ENCODE assay signal across 8 cellular contexts in the genomic region with DNA sequence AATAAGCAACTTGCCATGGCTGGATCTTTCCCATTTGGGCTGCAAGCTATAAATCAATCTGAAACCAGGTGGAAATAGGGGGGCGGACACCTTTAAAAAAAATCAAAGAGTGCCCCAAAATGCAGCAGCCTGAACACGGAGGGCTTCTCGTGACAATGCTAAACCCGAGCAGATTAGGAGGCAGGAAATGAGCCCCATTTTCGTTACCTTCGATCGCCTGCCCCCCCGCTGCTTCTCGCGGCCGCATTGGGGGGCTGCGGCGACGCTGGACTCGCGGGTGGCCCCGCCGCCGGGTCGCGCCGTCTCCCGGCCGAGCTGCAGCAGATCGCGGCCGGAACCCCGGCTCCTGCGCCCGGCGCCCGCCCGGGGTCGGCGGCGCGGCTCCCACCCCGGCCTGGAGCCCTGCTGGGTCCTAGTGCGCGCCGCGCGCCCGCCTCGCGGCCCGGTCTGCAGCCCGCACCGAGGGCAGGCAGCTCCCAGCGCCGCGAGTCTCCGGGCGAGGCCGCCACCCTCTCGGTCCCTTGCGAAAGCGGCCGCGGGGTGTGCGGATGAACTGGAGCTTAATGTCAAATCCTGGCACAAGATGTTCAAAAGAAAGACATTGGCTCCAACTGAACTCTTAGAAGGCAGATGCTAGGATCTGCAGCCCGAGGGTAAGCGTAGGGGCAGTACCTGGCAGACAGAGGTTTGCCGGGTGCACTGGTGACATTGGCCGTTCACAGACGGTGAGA.
DNase-seq lines count a peak whose midpoint lies in the region; ATAC-seq and TF ChIP-seq lines count a peak whose summit lies in the region.

No MANE protein-coding gene starts in this region.

- ATAC-seq in GM18519 (IDR thresholded peaks at IDR 0.05; ENCODE audit: low FRiP score, unreplicated experiment) (peak; percentile 50), HG02973 (IDR thresholded peaks at IDR 0.05; ENCODE audit: unreplicated experiment) (peak; percentile 48), left lung (peak; percentile 95)
- ATAC-seq in activated CD4-positive, alpha-beta T cell treated with anti-CD3 and anti-CD28 coated beads for 36 hours, result peak; percentile 38

- peaks cover 9% of the 10 kb centered on the region for H3K36me3 Mint-ChIP-seq in activated CD4-positive, alpha-beta T cell treated with anti-CD3 and anti-CD28 coated beads for 36 hours (ENCODE audit: low read depth)

- no peaks in the 10 kb centered on the region for H3K9me3 ChIP-seq in left lung

- peak overlapping the region; percentile 86 for H3K4me3 ChIP-seq in ACC112 (ENCODE audit: low read depth, low read length)
- H3K4me3 ChIP-seq in left lung, result peak overlapping the region; percentile 58 to 69

- CTCF ChIA-PET in activated CD4-positive, alpha-beta T cell treated with anti-CD3 and anti-CD28 coated beads for 36 hours (lab: Charles Lee), result interaction anchor here (0.7 to 1.0 kb wide), 3 partner anchors 13 to 189 kb away, joined by 3 to 4 read pairs (median 3); no protein-coding TSS in a partner anchor

- peaks cover 70% of the 10 kb centered on the region for H3K4me1 Mint-ChIP-seq in activated CD4-positive, alpha-beta T cell treated with anti-CD3 and anti-CD28 coated beads for 36 hours

- no peaks in the 10 kb centered on the region for H3K27me3 Mint-ChIP-seq in activated CD4-positive, alpha-beta T cell treated with anti-CD3 and anti-CD28 coated beads for 36 hours

- TF ChIP-seq CTCF in left lung (IDR thresholded peaks at IDR 0.05), result no peak

- H3K36me3 ChIP-seq in ACC112 (ENCODE audit: insufficient read depth, low read length), result no peaks in the 10 kb centered on the region
- H3K36me3 ChIP-seq in left lung, result no peaks in the 10 kb centered on the region

- no peaks in the 10 kb centered on the region for H3K9me3 Mint-ChIP-seq in activated CD4-positive, alpha-beta T cell treated with anti-CD3 and anti-CD28 coated beads for 36 hours (ENCODE audit: low read depth)

- H2AFZ ChIP-seq in ACC112 (ENCODE audit: low read length, unreplicated experiment), result peak overlapping the region; percentile 66

- POLR2A ChIA-PET in activated CD4-positive, alpha-beta T cell treated with anti-CD3 and anti-CD28 coated beads for 36 hours (lab: Charles Lee), result interaction anchor here (0.6 to 1.9 kb wide), 5 partner anchors 22 to 189 kb away, joined by 3 to 9 read pairs (median 5); no protein-coding TSS in a partner anchor

- H3K79me2 ChIP-seq in ACC112 (ENCODE audit: control insufficient read depth, insufficient read depth, low read length, unreplicated experiment), result peaks cover 32% of the 10 kb centered on the region

- intact Hi-C loops in activated CD4-positive, alpha-beta T cell treated with anti-CD3 and anti-CD28 coated beads for 36 hours (cut with DNase I, micrococcal nuclease), result loop anchor here (1.0 to 10.0 kb wide), 8 partner anchors 83 to 1614 kb away; a partner anchor contains a TSS
- intact Hi-C loops in left lung (cut with DNase I), result no loop called here

- H3K27ac Mint-ChIP-seq in activated CD4-positive, alpha-beta T cell treated with anti-CD3 and anti-CD28 coated beads for 36 hours, result peak overlapping the region; percentile 94

- peak overlapping the region; percentile 95 for H3K4me3 Mint-ChIP-seq in activated CD4-positive, alpha-beta T cell treated with anti-CD3 and anti-CD28 coated beads for 36 hours

- peaks cover 29% of the 10 kb centered on the region for H3K4me1 ChIP-seq in ACC112 (ENCODE audit: control insufficient read depth, insufficient read depth, low read length, unreplicated experiment)
- H3K4me1 ChIP-seq in left lung, result peaks cover 2 to 57% of the 10 kb centered on the region in 2 donors

- H3K27ac ChIP-seq in ACC112 (ENCODE audit: low read depth, low read length) (peak overlapping the region; percentile 67; the same call in 1 of the 2 replicates), left lung (peak overlapping the region; percentile 55 to 82)

- no peaks in the 10 kb centered on the region for H3K27me3 ChIP-seq in ACC112 (ENCODE audit: insufficient read depth, low read length)
- H3K27me3 ChIP-seq in left lung, result no peaks in the 10 kb centered on the region

- peak; percentile 73 for DNase-seq in NCI-H345 (lab: John Stamatoyannopoulos, UW)
- DNase-seq in activated CD4-positive, alpha-beta T cell treated with anti-CD3 and anti-CD28 coated beads for 36 hours, result peak; percentile 82
- DNase-seq in dedifferentiated amniotic fluid mesenchymal stem cell (ENCODE audit: extremely low spot score), result peak; percentile 43
- DNase-seq in left lung, result peak; percentile 73 to 95
- peak; percentile 66 for DNase-seq in stimulated activated CD4-positive, alpha-beta T cell treated with anti-CD3 and anti-CD28 coated beads, Interleukin-4, amount 100 ng/mL, for 1 hour

Comparison
In these comparisons a context has a peak if more than half of its experiments do, and no peak if none do; other contexts are left out.
1. Peak in every context shown above with its lines: DNase-seq, ATAC-seq, H3K4me3 ChIP-seq and H3K27ac ChIP-seq.
2. ATAC-seq: peak in every context shown above with its lines; median percentile 95 in left lung; 50 in GM18519; 48 in HG02973; 38 in activated CD4-positive, alpha-beta T cell treated with anti-CD3 and anti-CD28 coated beads for 36 hours.
3. intact Hi-C loops: an anchor here in activated CD4-positive, alpha-beta T cell treated with anti-CD3 and anti-CD28 coated beads for 36 hours (1.0 to 10.0 kb wide); none called in left lung.